In the genomic region with DNA sequence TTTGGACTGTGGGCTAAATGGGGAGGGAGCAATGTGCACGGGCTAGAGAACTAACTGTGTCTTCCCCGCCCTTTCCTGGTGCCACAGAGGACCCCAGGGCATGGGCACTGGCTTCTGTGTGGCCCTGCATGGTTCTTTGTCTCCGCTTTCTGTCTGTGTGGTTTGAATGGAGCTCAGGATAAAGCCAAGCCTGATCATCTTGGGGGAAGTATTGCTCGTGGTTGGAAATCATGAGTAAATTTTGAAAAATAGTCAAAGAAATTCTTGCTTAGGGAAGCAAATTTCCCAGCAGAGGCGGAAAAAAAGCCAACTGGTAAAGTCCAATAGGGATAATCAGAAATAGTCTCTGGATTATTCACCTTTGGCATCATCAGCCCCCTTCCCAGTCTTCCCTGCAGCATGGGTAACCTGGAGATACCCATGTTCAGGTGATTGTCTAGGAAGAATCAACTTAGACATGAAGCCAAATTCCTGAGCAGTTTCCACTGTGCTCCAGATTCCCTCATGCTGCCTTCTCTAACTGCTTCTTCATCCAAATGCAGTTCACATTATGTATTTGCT, we compare ENCODE assay signal across 22 cellular contexts. TPM values are rescaled to one million over a fixed set of nuclear protein-coding genes. Genes with fewer than 3 reads are reported as not detected.
DNase-seq lines count a peak whose midpoint lies in the region; ATAC-seq, FAIRE-seq and TF ChIP-seq lines count a peak whose summit lies in the region.
"Had no signal": no experiment of that assay in that cellular context is flagged by ENCODE, and none has a peak within 500 bp of the region (broad histone marks: within the 10 kb centered on the region; RNA-seq: fewer than 3 reads in every experiment).

No MANE protein-coding gene starts in this region.

- TF ChIP-seq CTCF in GM12878 (IDR thresholded peaks at IDR 0.05 in 2 of 3, conservative IDR thresholded peaks at IDR 0.05 in 1 of 3; ENCODE audit: control insufficient read depth in 2 of 3, extremely low read depth in 1 of 3, insufficient read depth in 1 of 3, low read depth in 3 of 3, low read length in 3 of 3) (no peak), mesothelial cell of epicardium (IDR thresholded peaks at IDR 0.05; ENCODE audit: unreplicated experiment) (no peak), colonic mucosa (IDR thresholded peaks at IDR 0.05) (no peak)

- 31% methylated on average over 5 of the region's 5 CpGs for WGBS in GM12878 (ENCODE audit: insufficient coverage, insufficient replicate concordance, low lambda C conversion rate, missing lambda C conversion rate)

- SMC1A ChIA-PET in GM12878 (lab: Charles Lee; ENCODE audit: uncharacterized antibody, unreplicated experiment), result no interaction called here

- peaks cover 51% of the 10 kb centered on the region for H3K4me1 Mint-ChIP-seq in mesothelial cell of epicardium

- FAIRE-seq in GM12878 (lab: Jason Lieb, UNC), result no peak
- FAIRE-seq: colon, small intestine had no signal

- no peaks in the 10 kb centered on the region for H3K36me3 ChIP-seq in GM12878 (ENCODE audit: control insufficient read depth in 2 of 2, insufficient read depth in 2 of 2, low read length in 1 of 2)
- H3K36me3 ChIP-seq in colonic mucosa, result no peaks in the 10 kb centered on the region
- H3K36me3 ChIP-seq: brain microvascular endothelial cell had no signal

- TF ChIP-seq RAD21 in GM12878 (IDR thresholded peaks at IDR 0.05; ENCODE audit: insufficient read depth, low read depth, low read length), result no peak

- H3K4me2 ChIP-seq in GM12878 (ENCODE audit: control insufficient read depth, insufficient read depth), result 0 out of 2 replicates have a peak overlapping the region, but pooled peaks have one; percentile 22
- H3K4me2 ChIP-seq: SK-N-SH had no signal

- H3K9me3 ChIP-seq in GM12878 (replicated peaks; ENCODE audit: control insufficient read depth, insufficient read depth, low read length) (no peaks in the 10 kb centered on the region), colonic mucosa (no peaks in the 10 kb centered on the region)
- H3K9me3 ChIP-seq: SK-N-SH had no signal

- H3K4me3 Mint-ChIP-seq in mesothelial cell of epicardium, result no peak overlapping the region
- H3K4me3 Mint-ChIP-seq: activated CD4-positive, alpha-beta T cell treated with anti-CD3 and anti-CD28 coated beads, Interleukin-2, amount 10 ng/mL, durations not matched to agents 24 days and 14 days; natural killer cell treated with Interleukin-12 subunit alpha and Interleukin-12 subunit beta and Interleukin-15 and Interleukin-18, amount 100 ng/mL, for 72 hours had no signal

- H3K4me3 ChIP-seq in GM12878 (no peak overlapping the region), skin epidermis (no peak overlapping the region), colonic mucosa (no peak overlapping the region)

- no peak for TF ChIP-seq EP300 in GM12878 (IDR thresholded peaks at IDR 0.05; ENCODE audit: borderline replicate concordance in 1 of 2, control insufficient read depth in 1 of 2, low read depth in 2 of 2, low read length in 2 of 2)

- H3K27me3 ChIP-seq in GM12878 (replicated peaks in 1 of 2; ENCODE audit: control insufficient read depth in 2 of 2, insufficient read depth in 2 of 2, low read length in 1 of 2), result peaks cover 2 to 4% of the 10 kb centered on the region in 2 experiments; a peak in 3 of 4 replicates
- H3K27me3 ChIP-seq in colonic mucosa, result no peaks in the 10 kb centered on the region
- H3K27me3 ChIP-seq: brain microvascular endothelial cell had no signal

- POLR2A ChIA-PET in GM12878 (lab: Charles Lee), result interaction anchor here (0.5 to 0.7 kb wide), 2 partner anchors 50 to 168 kb away, joined by 3 to 4 read pairs; no protein-coding TSS in a partner anchor

- peak overlapping the region; percentile 10 for H3K27ac Mint-ChIP-seq in mesothelial cell of epicardium
- H3K27ac Mint-ChIP-seq: natural killer cell treated with Interleukin-12 subunit alpha and Interleukin-12 subunit beta and Interleukin-15 and Interleukin-18, amount 100 ng/mL, for 72 hours had no signal

- H3K79me2 ChIP-seq in GM12878 (ENCODE audit: control insufficient read depth, insufficient read depth, low read length), result no peaks in the 10 kb centered on the region

- no TSS peak for BruUV-seq in GM12878 (replicated peaks; lab: Mats Ljungman, UMichigan)

- H3K36me3 Mint-ChIP-seq in mesothelial cell of epicardium, result peaks cover 5% of the 10 kb centered on the region
- H3K36me3 Mint-ChIP-seq: natural killer cell treated with Interleukin-12 subunit alpha and Interleukin-12 subunit beta and Interleukin-15 and Interleukin-18, amount 100 ng/mL, for 72 hours had no signal

- ATAC-seq in GM12878 (no peak), HG03097 (IDR thresholded peaks at IDR 0.05; ENCODE audit: low FRiP score, unreplicated experiment) (no peak)

- H2AFZ ChIP-seq in GM12878 (ENCODE audit: control insufficient read depth, low read depth, low read length), result no peak overlapping the region

- no peak for TF ChIP-seq POLR2A in GM12878 (IDR thresholded peaks at IDR 0.05; ENCODE audit: low read depth, low read length)

- no peak overlapping the region for H3K9ac ChIP-seq in GM12878 (ENCODE audit: control insufficient read depth, insufficient read depth, low read length)
- H3K9ac ChIP-seq in colonic mucosa (ENCODE audit: low read depth in 2 of 2, low read length in 2 of 2), result no peak overlapping the region
- H3K9ac ChIP-seq: SK-N-SH had no signal

- H3K27ac ChIP-seq in GM12878 (ENCODE audit: control insufficient read depth, insufficient read depth), result no peak overlapping the region
- peak overlapping the region in 16 of 21 experiments; percentile 2 to 80 (median 55) for H3K27ac ChIP-seq in skin epidermis
- H3K27ac ChIP-seq in colonic mucosa, result no peak overlapping the region
- H3K27ac ChIP-seq: brain microvascular endothelial cell had no signal

- CTCF ChIA-PET in GM12878 (lab: Yijun Ruan, JAX), result no interaction called here

- no peaks in the 10 kb centered on the region for H3K27me3 Mint-ChIP-seq in mesothelial cell of epicardium (ENCODE audit: low read depth)

- H3K9me3 Mint-ChIP-seq in mesothelial cell of epicardium, result peaks cover 6% of the 10 kb centered on the region
- H3K9me3 Mint-ChIP-seq: activated CD4-positive, alpha-beta T cell treated with anti-CD3 and anti-CD28 coated beads, Interleukin-2, amount 10 ng/mL, durations not matched to agents 24 days and 14 days; natural killer cell treated with Interleukin-12 subunit alpha and Interleukin-12 subunit beta and Interleukin-15 and Interleukin-18, amount 100 ng/mL, for 72 hours had no signal

- no peaks in the 10 kb centered on the region for H4K20me1 ChIP-seq in GM12878 (ENCODE audit: control insufficient read depth, insufficient read depth)

- in situ Hi-C loops in GM12878 (cut with MboI), result no loop called here

- RAD21 ChIA-PET in GM12878 (lab: Charles Lee; ENCODE audit: unreplicated experiment), result no interaction called here

- intact Hi-C loops in GM12878 (cut with micrococcal nuclease; ENCODE audit: unreplicated experiment), result no loop called here
- intact Hi-C loops in colonic mucosa (cut with DNase I), result no loop called here

- H3K4me1 ChIP-seq in GM12878 (ENCODE audit: control insufficient read depth, insufficient read depth, low read length) (peaks cover 7% of the 10 kb centered on the region), colonic mucosa (no peaks in the 10 kb centered on the region)

- DNase-seq in LHCN-M2 (ENCODE audit: low read depth) (peak; percentile 18), GM12878 (ENCODE audit: low read depth, low spot score) (no peak), mesothelial cell of epicardium (ENCODE audit: low spot score in 2 of 2, unreplicated experiment in 2 of 2) (no peak), colonic mucosa (no peak), ureter (ENCODE audit: low spot score) (no peak), CD1c-positive myeloid dendritic cell (ENCODE audit: extremely low spot score) (no peak)
- DNase-seq: activated CD4-positive, alpha-beta T cell treated with anti-CD3 and anti-CD28 coated beads, Interleukin-2, amount 10 ng/mL, durations not matched to agents 24 days and 14 days; activated CD8-positive, alpha-beta memory T cell treated with anti-CD3 and anti-CD28 coated beads, Interleukin-2, amount 50 U/mL, for 4 hours; activated effector memory CD4-positive, alpha-beta T cell treated with Interleukin-2 at 50 U/mL for 16 hours; DMS79 treated with DMSO at 0.1 percent for 48 hours; glutamatergic neuron; left cardiac atrium; NCI-H1105 treated with DMSO at 0.1 percent for 48 hours; NK-92 treated with Interleukin-12 subunit alpha and Interleukin-12 subunit beta, amount 100 ng/mL, for 24 hours; SK-N-SH; small intestine; stimulated activated CD4-positive, alpha-beta T cell treated with anti-CD3 and anti-CD28 coated beads, Interleukin-4, amount 100 ng/mL, for 1 hour had no signal

TF ChIP-seq in GM12878, 131 proteins besides CTCF, POLR2A, EP300 and RAD21 (continues in another document):
- no peak for TF ChIP-seq IRF3 (IDR thresholded peaks at IDR 0.05)

RNA-seq across cellular contexts. Expression of gene MAGEF1, which starts 55.4 kb away (rescaled TPM):
- total RNA-seq in LHCN-M2 (2014; rRNA removed), result 49.2 and 53.7 TPM in 2 replicates
- polyA plus RNA-seq in LHCN-M2 (2012), result 27.2 TPM
- 11.0 and 11.1 TPM in 2 replicates for total RNA-seq in GM12878 (2013; cell fraction: nucleolus; rRNA removed)
- total RNA-seq in GM12878 (2014; rRNA removed), result 29.1 and 33.2 TPM in 2 replicates
- 20.6 and 22.2 TPM in 2 replicates for total RNA-seq in GM12878 (2014; rRNA removed; fragmentation: Illumina TruSeq; extraction: Trizol)
- 29.5 and 33.1 TPM in 2 replicates for total RNA-seq in GM12878 (2021)
- 13.2 TPM for polyA plus RNA-seq in GM12878 (2011; ENCODE audit: low read depth)
- 25.1 and 28.6 TPM in 2 replicates for polyA plus RNA-seq in GM12878 (2011; rRNA removed)
- 15.5 and 22.0 TPM in 2 replicates for polyA plus RNA-seq in GM12878 (2011; cell fraction: cytosol; rRNA removed)
- polyA plus RNA-seq in GM12878 (2011; cell fraction: nucleus; rRNA removed), result 13.8 and 19.9 TPM in 2 replicates
- polyA plus RNA-seq in GM12878 (2012), result 17.6 and 24.6 TPM in 2 replicates
- polyA plus RNA-seq in GM12878 (2014; fragmentation: Illumina TruSeq; extraction: Trizol), result 16.0 and 20.0 TPM in 2 replicates
- 1 to 10 TPM; 2.3 to 8.1 TPM for polyA plus RNA-seq in GM12878 (2014; fragmentation: Nextera tagmentation; extraction: Ambion mirVana)
- 44.5 and 44.8 TPM in 2 replicates for polyA plus RNA-seq in GM12878 (2014; rRNA removed)
- polyA plus RNA-seq in GM12878 (2016; fragmentation: Nextera tagmentation; extraction: Ambion mirVana), result 10 to 100 TPM; 54.3 to 62.2 TPM
- 6.6 and 9.0 TPM in 2 replicates for polyA minus RNA-seq in GM12878 (2011; rRNA and poly(A)+ RNA removed)
- polyA minus RNA-seq in GM12878 (2011; cell fraction: cytosol; rRNA and poly(A)+ RNA removed), result 4.5 and 7.2 TPM in 2 replicates
- 4.6 and 8.4 TPM in 2 replicates for polyA minus RNA-seq in GM12878 (2011; cell fraction: nucleus; rRNA and poly(A)+ RNA removed)
- 67.6 to 68.9 TPM (median 68.4 TPM) in 3 replicates for total RNA-seq in mesothelial cell of epicardium
- total RNA-seq in colonic mucosa, result 10 to 100 TPM; 28.3 to 42.6 TPM
- total RNA-seq in ureter, result 30.4 TPM

Comparison
In these comparisons a context has a peak if more than half of its experiments do, and no peak if none do; other contexts are left out.
1. H3K27ac ChIP-seq: peak in skin epidermis (16 of 21); none in GM12878 (single experiment) and colonic mucosa (single experiment).